ENCODE assay signal across 8 cellular contexts in genomic region chr14:33949051-33950037, GRCh38. TPM values are rescaled to one million over a fixed set of nuclear protein-coding genes. Genes with fewer than 3 reads are reported as not detected.
DNase-seq lines count a peak whose midpoint lies in the region; ATAC-seq, FAIRE-seq and TF ChIP-seq lines count a peak whose summit lies in the region.

No MANE protein-coding gene starts in this region.

- H3K36me3 ChIP-seq in gastroesophageal sphincter (no peaks in the 10 kb centered on the region), rectal smooth muscle tissue (ENCODE audit: control insufficient read depth, insufficient read depth, low read length) (no peaks in the 10 kb centered on the region)

- peak overlapping the region; percentile 85 to 94 for H3K4me3 ChIP-seq in gastroesophageal sphincter
- H3K4me3 ChIP-seq in rectal smooth muscle tissue (ENCODE audit: low read length): peak overlapping the region; percentile 94

- TF ChIP-seq CTCF in gastroesophageal sphincter (IDR thresholded peaks at IDR 0.05): no peak

- no peak overlapping the region for H3K9ac ChIP-seq in rectal smooth muscle tissue (ENCODE audit: low read length)

- no peak for TF ChIP-seq EP300 in gastroesophageal sphincter (IDR thresholded peaks at IDR 0.05)

- ATAC-seq in gastroesophageal sphincter: no peak

- 27 to 31% methylated on average over 11 to 15 of the region's 15 CpGs for WGBS in gastroesophageal sphincter (ENCODE audit: low coverage in 1 of 2), 2 donors

- FAIRE-seq in GM18507 (lab: Jason Lieb, UNC): peak; percentile 35

- H3K9me3 ChIP-seq in gastroesophageal sphincter: no peaks in the 10 kb centered on the region

- peak overlapping the region; percentile 58 to 90 (median 88) for H3K27ac ChIP-seq in gastroesophageal sphincter
- H3K27ac ChIP-seq in rectal smooth muscle tissue (ENCODE audit: low read depth, low read length): no peak overlapping the region

- no peak for TF ChIP-seq POLR2A in gastroesophageal sphincter (IDR thresholded peaks at IDR 0.05)

- H3K4me1 ChIP-seq in gastroesophageal sphincter: peaks cover 5 to 79% (median 6%) of the 10 kb centered on the region in 3 donors
- peaks cover 9% of the 10 kb centered on the region for H3K4me1 ChIP-seq in rectal smooth muscle tissue (ENCODE audit: control insufficient read depth, insufficient read depth, low read length)

- DNase-seq in GM18507 (ENCODE audit: extremely low spot score, insufficient read length, low read depth) (no peak), NCI-H748 treated with DMSO at 0.1 percent for 48 hours (lab: John Stamatoyannopoulos, UW) (peak; percentile 25), OCI-M1 (lab: John Stamatoyannopoulos, UW) (no peak), RKO (ENCODE audit: low spot score) (no peak), D341Med (ENCODE audit: low spot score) (no peak)
- DNase-seq in activated CD4-positive, CD25-positive, alpha-beta regulatory T cell treated with anti-CD3 and anti-CD28 coated beads, Interleukin-2, amount 50 U/mL, for 72 hours: no peak

- H3K27me3 ChIP-seq in gastroesophageal sphincter (no peaks in the 10 kb centered on the region), rectal smooth muscle tissue (ENCODE audit: control insufficient read depth, insufficient read depth, low read length) (no peaks in the 10 kb centered on the region)

RNA-seq across cellular contexts. Expression of gene EGLN3, which starts 1.5 kb away (rescaled TPM):
- 10 to 100 TPM; 17.7 to 39.8 (median 33.5) TPM for total RNA-seq in gastroesophageal sphincter
